Comparison of ENCODE assay signal across 9 cellular contexts in genomic region chr1:228104526-228105251, GRCh38. TPM values are rescaled to one million over a fixed set of nuclear protein-coding genes. Genes with fewer than 3 reads are reported as not detected.
DNase-seq lines count a peak whose midpoint lies in the region; ATAC-seq and TF ChIP-seq lines count a peak whose summit lies in the region.
"Had no signal": no experiment of that assay in that cellular context is flagged by ENCODE, and none has a peak within 500 bp of the region (broad histone marks: within the 10 kb centered on the region; RNA-seq: fewer than 3 reads in every experiment).

No MANE protein-coding gene starts in this region.

- dilution Hi-C loops in IMR-90 (cut with HindIII; ENCODE audit: low sequenced_read_pairs, unreplicated experiment), result no loop called here

- H3K9me3 ChIP-seq in DND-41 (ENCODE audit: insufficient read depth, low read length, severe bottlenecking) (no peaks in the 10 kb centered on the region), IMR-90 (ENCODE audit: control insufficient read depth, insufficient read depth, low read length) (no peaks in the 10 kb centered on the region)

- in situ Hi-C loops in IMR-90 (cut with MboI; ENCODE audit: low sequenced_read_pairs), result no loop called here

- no peak overlapping the region for H3K4ac ChIP-seq in IMR-90 (ENCODE audit: low read depth, low read length)

- intact Hi-C loops in IMR-90 (cut with micrococcal nuclease), result loop anchor here (5.0 kb wide), 1 partner anchor 38 kb away; the partner anchor contains the start of gene GUK1

- H4K8ac ChIP-seq in IMR-90 (ENCODE audit: low read depth in 2 of 2, low read length in 2 of 2), result no peak overlapping the region; a peak in 1 of 4 replicates

- no peaks in the 10 kb centered on the region for H3K27me3 ChIP-seq in DND-41 (ENCODE audit: insufficient read depth, low read length, poor library complexity)
- no peaks in the 10 kb centered on the region for H3K27me3 ChIP-seq in IMR-90 (ENCODE audit: control insufficient read depth, insufficient read depth, low read length)

- H2AFZ ChIP-seq in DND-41 (ENCODE audit: low read depth, low read length) (no peak overlapping the region), IMR-90 (replicated peaks; ENCODE audit: low read length, poor library complexity) (peak overlapping the region; percentile 38)

- H3K36me3 ChIP-seq in DND-41 (ENCODE audit: insufficient read depth, low read length), result peaks cover 42% of the 10 kb centered on the region
- peaks cover 25% of the 10 kb centered on the region for H3K36me3 ChIP-seq in IMR-90 (ENCODE audit: control insufficient read depth, insufficient read depth, low read length)

- POLR2A ChIA-PET in IMR-90 (lab: Charles Lee; ENCODE audit: unreplicated experiment), result no interaction called here

- WGBS in IMR-90 (ENCODE audit: extremely low coverage in 2 of 2, insufficient read length in 1 of 2), 2 experiments, result 100% methylated on average over 1 of the region's 6 CpGs; no CpG with 5 or more reads in 1 of the 2 experiments

- H2AK9ac ChIP-seq in IMR-90 (replicated peaks; ENCODE audit: low read depth, low read length, poor library complexity), result no peak overlapping the region

- H3K27ac Mint-ChIP-seq in activated naive CD8-positive, alpha-beta T cell treated with anti-CD3 and anti-CD28 coated beads, Interleukin-2, amount 50 U/mL, for 24 hours, result peak overlapping the region; percentile 92
- H3K27ac Mint-ChIP-seq in neural crest cell (ENCODE audit: unreplicated experiment), result no peak overlapping the region

- no TSS peak for BruUV-seq in IMR-90 (replicated peaks; lab: Mats Ljungman, UMichigan)

- H3K14ac ChIP-seq in IMR-90 (replicated peaks; ENCODE audit: low read depth, low read length), result no peak overlapping the region

- no peak for TF ChIP-seq RAD21 in IMR-90 (IDR thresholded peaks at IDR 0.05; ENCODE audit: low read length)

- ATAC-seq in DND-41 (ENCODE audit: insufficient read depth, low read depth) (no peak), IMR-90 (ENCODE audit: low read depth) (no peak), HG03159 (IDR thresholded peaks at IDR 0.05; ENCODE audit: unreplicated experiment) (no peak)
- ATAC-seq in activated naive CD8-positive, alpha-beta T cell treated with anti-CD3 and anti-CD28 coated beads, Interleukin-2, amount 50 U/mL, for 24 hours, result no peak
- ATAC-seq: Right ventricle myocardium inferior had no signal

- H3K36me3 Mint-ChIP-seq in activated naive CD8-positive, alpha-beta T cell treated with anti-CD3 and anti-CD28 coated beads, Interleukin-2, amount 50 U/mL, for 24 hours (ENCODE audit: low read depth), result peaks cover 4% of the 10 kb centered on the region
- peaks cover 3% of the 10 kb centered on the region for H3K36me3 Mint-ChIP-seq in neural crest cell (ENCODE audit: low read depth)

- H3K18ac ChIP-seq in IMR-90 (ENCODE audit: low read depth, low read length), result no peak overlapping the region

- H3K23ac ChIP-seq in IMR-90 (ENCODE audit: low read depth, low read length), result no peak overlapping the region

- CTCF ChIA-PET in IMR-90 (lab: Yijun Ruan, JAX), result no interaction called here

- H4K91ac ChIP-seq in IMR-90 (ENCODE audit: insufficient read depth, low read depth, low read length), result no peak overlapping the region

- TF ChIP-seq CTCF in DND-41 (IDR thresholded peaks at IDR 0.05; ENCODE audit: borderline replicate concordance, extremely low read depth, low read length, poor library complexity, severe bottlenecking) (no peak), IMR-90 (conservative IDR thresholded peaks at IDR 0.05; ENCODE audit: low read depth, low read length) (no peak), neural crest cell (conservative IDR thresholded peaks at IDR 0.05) (no peak)

- H3K9me3 Mint-ChIP-seq in activated naive CD8-positive, alpha-beta T cell treated with anti-CD3 and anti-CD28 coated beads, Interleukin-2, amount 50 U/mL, for 24 hours, result no peaks in the 10 kb centered on the region
- no peaks in the 10 kb centered on the region for H3K9me3 Mint-ChIP-seq in neural crest cell

- peak overlapping the region; percentile 80; the same call in 1 of the 2 replicates for H3K27ac ChIP-seq in DND-41 (ENCODE audit: low read length)
- no peak overlapping the region for H3K27ac ChIP-seq in IMR-90 (ENCODE audit: insufficient read depth, low read length)

- H3K4me2 ChIP-seq in DND-41 (ENCODE audit: insufficient read depth, low read length) (peak overlapping the region; percentile 73), IMR-90 (ENCODE audit: low read depth, low read length) (no peak overlapping the region)

- H3K79me1 ChIP-seq in IMR-90 (ENCODE audit: low read depth in 1 of 2, low read length in 2 of 2), result peaks cover 13 to 53% of the 10 kb centered on the region in 2 experiments; a peak in 3 of 4 replicates

- no peak overlapping the region for H2AK5ac ChIP-seq in IMR-90 (ENCODE audit: low read depth, low read length)

- H3K4me3 ChIP-seq in DND-41 (ENCODE audit: low read depth in 1 of 2, low read length in 2 of 2) (peak overlapping the region in 1 of 2 experiments; percentile 95; a peak in 2 of 4 replicates), IMR-90 (ENCODE audit: insufficient read depth, low read depth, low read length) (no peak overlapping the region)

- no peak overlapping the region for H2BK20ac ChIP-seq in IMR-90 (ENCODE audit: low read depth, low read length)

- H3K4me3 Mint-ChIP-seq in activated naive CD8-positive, alpha-beta T cell treated with anti-CD3 and anti-CD28 coated beads, Interleukin-2, amount 50 U/mL, for 24 hours, result peak overlapping the region; percentile 91
- H3K4me3 Mint-ChIP-seq in neural crest cell, result peak overlapping the region; percentile 93

- DNase-seq in DND-41 (no peak), IMR-90 (no peak), neural crest cell (ENCODE audit: low read depth, low spot score) (no peak), NCI-H146 treated with DMSO at 0.1 percent for 48 hours (lab: John Stamatoyannopoulos, UW; ENCODE audit: unreplicated experiment) (no peak), NCI-H345 treated with DMSO at 0.1 percent for 48 hours (lab: John Stamatoyannopoulos, UW; ENCODE audit: unreplicated experiment) (no peak)
- DNase-seq in activated naive CD8-positive, alpha-beta T cell treated with anti-CD3 and anti-CD28 coated beads, Interleukin-2, amount 50 U/mL, for 24 hours, result no peak
- DNase-seq: effector memory CD4-positive, alpha-beta T cell had no signal

- no peak overlapping the region for H4K5ac ChIP-seq in IMR-90 (ENCODE audit: low read depth, low read length)

- H3K9ac ChIP-seq in DND-41 (ENCODE audit: low read depth, low read length), result peak overlapping the region; percentile 78; the same call in 1 of the 2 replicates
- H3K9ac ChIP-seq in IMR-90 (ENCODE audit: low read depth, low read length), result no peak overlapping the region

- peaks cover 37% of the 10 kb centered on the region for H3K4me1 Mint-ChIP-seq in activated naive CD8-positive, alpha-beta T cell treated with anti-CD3 and anti-CD28 coated beads, Interleukin-2, amount 50 U/mL, for 24 hours
- H3K4me1 Mint-ChIP-seq in neural crest cell, result peaks cover 36% of the 10 kb centered on the region

- no peaks in the 10 kb centered on the region for H3K27me3 Mint-ChIP-seq in activated naive CD8-positive, alpha-beta T cell treated with anti-CD3 and anti-CD28 coated beads, Interleukin-2, amount 50 U/mL, for 24 hours
- H3K27me3 Mint-ChIP-seq in neural crest cell (ENCODE audit: low read depth), result peaks cover 8% of the 10 kb centered on the region

- no peak overlapping the region for H3K56ac ChIP-seq in IMR-90 (ENCODE audit: extremely low read depth, insufficient read depth, low read length)

- H3K79me2 ChIP-seq in DND-41 (ENCODE audit: insufficient read depth, low read length), result peaks cover 60% of the 10 kb centered on the region

- H3K4me1 ChIP-seq in DND-41 (ENCODE audit: insufficient read depth, low read length), result peaks cover 57% of the 10 kb centered on the region
- H3K4me1 ChIP-seq in IMR-90 (ENCODE audit: control insufficient read depth, insufficient read depth, low read length), result peaks cover 10% of the 10 kb centered on the region

- no peak overlapping the region for H2BK5ac ChIP-seq in IMR-90 (ENCODE audit: low read depth, low read length, poor library complexity, severe bottlenecking)

- H3K9me1 ChIP-seq in IMR-90 (ENCODE audit: insufficient read depth, low read length), result peaks cover 10% of the 10 kb centered on the region

- H4K20me1 ChIP-seq in DND-41 (ENCODE audit: insufficient read depth, low read length) (peaks cover 27% of the 10 kb centered on the region), IMR-90 (ENCODE audit: insufficient read depth, low read length) (peaks cover 22% of the 10 kb centered on the region)

- H2BK120ac ChIP-seq in IMR-90 (ENCODE audit: low read depth, low read length), result no peak overlapping the region

- H2BK15ac ChIP-seq in IMR-90 (ENCODE audit: low read depth, low read length), result no peak overlapping the region

- no peak for TF ChIP-seq POLR2A in IMR-90 (IDR thresholded peaks at IDR 0.05; ENCODE audit: low read depth, low read length)

TF ChIP-seq in IMR-90, 13 proteins besides CTCF, POLR2A, EP300 and RAD21 (continues in another document):
- TF ChIP-seq BHLHE40 (IDR thresholded peaks at IDR 0.05; ENCODE audit: low read depth, low read length) (no peak), MAZ (IDR thresholded peaks at IDR 0.05; ENCODE audit: borderline replicate concordance, low read depth, low read length) (no peak)

RNA-seq across cellular contexts. Expression of gene C1orf35, which starts 1.6 kb away (rescaled TPM):
- 4.3 and 4.7 TPM in 2 replicates for total RNA-seq in IMR-90 (2012; rRNA removed)
- polyA plus RNA-seq in IMR-90 (2012; rRNA removed), result 13.0 and 15.4 TPM in 2 replicates
- 20.6 and 27.3 TPM in 2 replicates for polyA plus RNA-seq in IMR-90 (2012; cell fraction: cytosol; rRNA removed)
- 46.8 and 78.0 TPM in 2 replicates for polyA plus RNA-seq in IMR-90 (2012; cell fraction: nucleus; rRNA removed; ENCODE audit: low replicate concordance)
- total RNA-seq in neural crest cell, result 29.1 and 29.7 TPM in 2 replicates

RNA-seq across cellular contexts. Expression of gene MRPL55, which starts 4.4 kb away (rescaled TPM):
- total RNA-seq in IMR-90 (2012; rRNA removed) (48.9 TPM in 2 replicates), neural crest cell (61.9 and 67.3 TPM in 2 replicates)
- polyA plus RNA-seq in IMR-90 (2012; rRNA removed), result 95.4 and 121 TPM in 2 replicates
- 115 and 152 TPM in 2 replicates for polyA plus RNA-seq in IMR-90 (2012; cell fraction: cytosol; rRNA removed)
- polyA plus RNA-seq in IMR-90 (2012; cell fraction: nucleus; rRNA removed; ENCODE audit: low replicate concordance), result 146 and 244 TPM in 2 replicates

RNA-seq across cellular contexts. Expression of gene ARF1, which starts 22.2 kb away (rescaled TPM):
- total RNA-seq in IMR-90 (2012; rRNA removed) (306 and 330 TPM in 2 replicates), neural crest cell (237 and 240 TPM in 2 replicates)
- polyA plus RNA-seq in IMR-90 (2012; rRNA removed), result 1,099 and 1,100 TPM in 2 replicates
- polyA plus RNA-seq in IMR-90 (2012; cell fraction: cytosol; rRNA removed), result 570 and 893 TPM in 2 replicates
- 435 and 685 TPM in 2 replicates for polyA plus RNA-seq in IMR-90 (2012; cell fraction: nucleus; rRNA removed; ENCODE audit: low replicate concordance)

RNA-seq across cellular contexts. Expression of gene GUK1, which starts 35.4 kb away (rescaled TPM):
- total RNA-seq in IMR-90 (2012; rRNA removed), result 465 and 524 TPM in 2 replicates
- 548 and 630 TPM in 2 replicates for polyA plus RNA-seq in IMR-90 (2012; rRNA removed)
- 522 and 1,067 TPM in 2 replicates for polyA plus RNA-seq in IMR-90 (2012; cell fraction: cytosol; rRNA removed)
- polyA plus RNA-seq in IMR-90 (2012; cell fraction: nucleus; rRNA removed; ENCODE audit: low replicate concordance), result 571 and 1,090 TPM in 2 replicates
- total RNA-seq in neural crest cell, result 114 and 115 TPM in 2 replicates

RNA-seq across cellular contexts. Expression of gene GJC2, which starts 45.0 kb away (rescaled TPM):
- total RNA-seq in IMR-90 (2012; rRNA removed) (1.1 and 1.4 TPM in 2 replicates), neural crest cell (0.65 and 0.68 TPM in 2 replicates)
- polyA plus RNA-seq in IMR-90 (2012; rRNA removed), result 1.7 and 2.6 TPM in 2 replicates
- 1.5 and 2.6 TPM in 2 replicates for polyA plus RNA-seq in IMR-90 (2012; cell fraction: cytosol; rRNA removed)
- polyA plus RNA-seq in IMR-90 (2012; cell fraction: nucleus; rRNA removed; ENCODE audit: low replicate concordance), result 2.1 and 4.8 TPM in 2 replicates
